In genomic region chr6:85459224-85459901, GRCh38 we compare ENCODE assay signal across 9 cellular contexts. TPM values are rescaled to one million over a fixed set of nuclear protein-coding genes. Genes with fewer than 3 reads are reported as not detected.
DNase-seq lines count a peak whose midpoint lies in the region; ATAC-seq and TF ChIP-seq lines count a peak whose summit lies in the region.
"Had no signal": no experiment of that assay in that cellular context is flagged by ENCODE, and none has a peak within 500 bp of the region (broad histone marks: within the 10 kb centered on the region; RNA-seq: fewer than 3 reads in every experiment).

No MANE protein-coding gene starts in this region.

- H4K20me1 ChIP-seq in PC-3 (ENCODE audit: low read length) = no peaks in the 10 kb centered on the region

- H3K27ac ChIP-seq in PC-3 (ENCODE audit: low read length) = peak overlapping the region; percentile 96
- peak overlapping the region; percentile 56 to 84 for H3K27ac ChIP-seq in coronary artery
- H3K27ac ChIP-seq in naive thymus-derived CD4-positive, alpha-beta T cell (ENCODE audit: low read depth, low read length) = no peak overlapping the region

- peaks cover 0 to 20% (median 0%) of the 10 kb centered on the region in 5 donors for H3K36me3 Mint-ChIP-seq in naive thymus-derived CD4-positive, alpha-beta T cell

- CTCF ChIA-PET in PC-3 (lab: Charles Lee) = interaction anchor here (1.0 kb wide), 1 partner anchor 10 kb away, joined by 7 read pairs; the partner anchor contains the start of gene NT5E
- CTCF ChIA-PET in naive thymus-derived CD4-positive, alpha-beta T cell (lab: Charles Lee) = interaction anchor here (0.7 to 1.4 kb wide), 2 partner anchors 25 to 104 kb away, joined by 3 read pairs; no protein-coding TSS in a partner anchor

- H3K4me1 Mint-ChIP-seq in naive thymus-derived CD4-positive, alpha-beta T cell = peaks cover 10 to 91% (median 47%) of the 10 kb centered on the region in 7 donors

- peak overlapping the region; percentile 28; the same call in 1 of the 2 replicates for H3K4me3 ChIP-seq in PC-3 (ENCODE audit: low read length)
- peak overlapping the region; percentile 8 for H3K4me3 ChIP-seq in coronary artery
- no peak overlapping the region for H3K4me3 ChIP-seq in naive thymus-derived CD4-positive, alpha-beta T cell (ENCODE audit: low read length)

- ATAC-seq in PC-3 (peak; percentile 69), HG03442 (IDR thresholded peaks at IDR 0.05; ENCODE audit: unreplicated experiment) (no peak), GM18502 (IDR thresholded peaks at IDR 0.05; ENCODE audit: poor library complexity, unreplicated experiment) (no peak)
- no peak for ATAC-seq in naive thymus-derived CD4-positive, alpha-beta T cell

- peak overlapping the region in 6 of 9 donors; percentile 15 to 64 (median 49) for H3K27ac Mint-ChIP-seq in naive thymus-derived CD4-positive, alpha-beta T cell

- H3K9ac ChIP-seq in PC-3 (ENCODE audit: low read length) = peak overlapping the region; percentile 72

- no peak overlapping the region for H2AFZ ChIP-seq in PC-3 (ENCODE audit: low read length)

- BruUV-seq in PC-3 (replicated peaks; lab: Mats Ljungman, UMichigan) = no TSS peak

- H3K9me3 Mint-ChIP-seq in naive thymus-derived CD4-positive, alpha-beta T cell = no peaks in the 10 kb centered on the region

- no peaks in the 10 kb centered on the region for H3K27me3 ChIP-seq in PC-3 (ENCODE audit: low read length)
- H3K27me3 ChIP-seq in naive thymus-derived CD4-positive, alpha-beta T cell (ENCODE audit: control insufficient read depth in 2 of 2, insufficient read depth in 2 of 2, low read length in 2 of 2) = no peaks in the 10 kb centered on the region

- peaks cover 66% of the 10 kb centered on the region for H3K4me1 ChIP-seq in PC-3 (ENCODE audit: insufficient read depth, low read length)
- H3K4me1 ChIP-seq in naive thymus-derived CD4-positive, alpha-beta T cell (ENCODE audit: control insufficient read depth in 2 of 2, insufficient read depth in 2 of 2, low read length in 2 of 2) = peaks cover 9 to 25% of the 10 kb centered on the region in 2 donors

- no peaks in the 10 kb centered on the region for H3K9me2 ChIP-seq in PC-3 (replicated peaks; ENCODE audit: low read length)

- H3K9me3 ChIP-seq in PC-3 (ENCODE audit: low read length) = no peaks in the 10 kb centered on the region
- H3K9me3 ChIP-seq in naive thymus-derived CD4-positive, alpha-beta T cell (ENCODE audit: control insufficient read depth in 2 of 3, low read length in 3 of 3) = no peaks in the 10 kb centered on the region

- no peaks in the 10 kb centered on the region for H3K79me2 ChIP-seq in PC-3 (ENCODE audit: low read length)

- DNase-seq in AG20443 (ENCODE audit: low spot score) (peak; percentile 64), PC-3 (peak; percentile 92), coronary artery (ENCODE audit: low spot score) (no peak), NCI-H2196 treated with DMSO at 0.1 percent for 48 hours (lab: John Stamatoyannopoulos, UW; ENCODE audit: unreplicated experiment) (no peak)
- no peak for DNase-seq in naive thymus-derived CD4-positive, alpha-beta T cell
- DNase-seq in NK-92 treated with Interleukin-12 subunit alpha and Interleukin-12 subunit beta, amount 100 ng/mL, for 24 hours (lab: John Stamatoyannopoulos, UW) = no peak
- DNase-seq: activated CD4-positive, alpha-beta T cell treated with anti-CD3 and anti-CD28 coated beads, Interleukin-2, amount 50 U/mL, for 48 hours had no signal

- POLR2A ChIA-PET in PC-3 (lab: Charles Lee; ENCODE audit: unreplicated experiment) = interaction anchor here (0.5 to 1.5 kb wide), 4 partner anchors 9 to 102 kb away, joined by 3 to 30 read pairs (median 3); partner anchors contain the start of gene NT5E
- POLR2A ChIA-PET in naive thymus-derived CD4-positive, alpha-beta T cell (lab: Charles Lee) = interaction anchor here (1.0 kb wide), 1 partner anchor 9 kb away, joined by 3 read pairs; the partner anchor contains the start of gene NT5E

- no peaks in the 10 kb centered on the region for H3K36me3 ChIP-seq in PC-3 (ENCODE audit: low read depth, low read length)
- H3K36me3 ChIP-seq in naive thymus-derived CD4-positive, alpha-beta T cell (ENCODE audit: control insufficient read depth in 2 of 3, insufficient read depth in 3 of 3, low read length in 3 of 3) = no peaks in the 10 kb centered on the region

- TF ChIP-seq CTCF in PC-3 (conservative IDR thresholded peaks at IDR 0.05; ENCODE audit: low read depth, low read length) (no peak), coronary artery (IDR thresholded peaks at IDR 0.05) (no peak)

- H3K4me3 Mint-ChIP-seq in naive thymus-derived CD4-positive, alpha-beta T cell = peak overlapping the region in 4 of 10 donors; percentile 4 to 31 (median 21)

- intact Hi-C loops in PC-3 (cut with micrococcal nuclease) = loop anchor here (1.0 to 2.0 kb wide), 3 partner anchors 9 to 105 kb away; partner anchors contain the start of gene NT5E
- intact Hi-C loops in naive thymus-derived CD4-positive, alpha-beta T cell (cut with micrococcal nuclease) = no loop called here

- no peaks in the 10 kb centered on the region for H3F3A ChIP-seq in PC-3 (ENCODE audit: low read length, unreplicated experiment)

- H3K27me3 Mint-ChIP-seq in naive thymus-derived CD4-positive, alpha-beta T cell = peaks cover 0 to 37% (median 29%) of the 10 kb centered on the region in 5 donors

- H3K4me2 ChIP-seq in PC-3 (ENCODE audit: low read length) = peak overlapping the region; percentile 73

RNA-seq across cellular contexts. Expression of gene NT5E, which starts 9.5 kb away (rescaled TPM):
- total RNA-seq in PC-3 (2014; rRNA removed) = 9.0 and 15.8 TPM in 2 replicates
- total RNA-seq in naive thymus-derived CD4-positive, alpha-beta T cell = 10 to 100 TPM in 1 of 5 experiments, 1 to 10 TPM in 4; 1.5 to 29.3 (median 2.8) TPM
- 10 to 100 TPM in 1 of 2 donors, 1 to 10 TPM in 1; 5.3 to 15.7 TPM for polyA plus RNA-seq in naive thymus-derived CD4-positive, alpha-beta T cell

Comparison
In these comparisons a context has a peak if more than half of its experiments do, and no peak if none do; other contexts are left out.
1. DNase-seq: peak in AG20443 (single experiment) and PC-3 (single experiment); none in coronary artery (single experiment), naive thymus-derived CD4-positive, alpha-beta T cell (0 of 9), NK-92 treated with Interleukin-12 subunit alpha and Interleukin-12 subunit beta, amount 100 ng/mL, for 24 hours (single experiment) and NCI-H2196 treated with DMSO at 0.1 percent for 48 hours (single experiment).